Comparison of ENCODE assay signal across 7 cellular contexts in the genomic region with DNA sequence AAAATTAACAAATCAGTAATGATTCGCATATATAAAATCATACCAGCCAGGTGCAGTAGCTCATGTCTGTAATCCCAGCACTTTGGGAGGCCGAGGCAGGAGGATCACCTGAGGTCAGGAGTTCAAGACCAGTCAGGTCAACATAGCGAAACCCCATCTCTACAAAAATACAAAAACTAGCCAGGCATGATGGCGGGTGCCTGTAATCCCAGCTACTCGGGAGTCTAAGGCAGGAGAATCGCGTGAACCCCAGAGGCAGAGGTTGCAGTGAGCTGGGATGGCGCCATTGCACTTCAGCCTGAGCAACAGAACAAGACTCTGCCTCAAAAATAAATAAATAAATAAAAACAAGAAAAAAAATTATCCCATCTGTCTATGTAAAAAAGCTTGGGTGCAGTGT.
A peak's percentile ranks its signal among the peaks of the same experiment; 100 is the strongest.
DNase-seq lines count a peak whose midpoint lies in the region; ATAC-seq, FAIRE-seq and TF ChIP-seq lines count a peak whose summit lies in the region.
"Not testable (repeated sequence)": the region's sequence is repeated elsewhere in the genome, so short reads cannot be mapped to it uniquely, and the experiment has no call there.

No MANE protein-coding gene starts in this region.

- RAD21 ChIA-PET in HCT116 (lab: Charles Lee; ENCODE audit: low non-redundant PET in 1 of 2, low total read pairs in 2 of 2, uncharacterized antibody in 2 of 2, unreplicated experiment in 2 of 2), result not testable (repeated sequence)

- not testable (repeated sequence) for H2AK5ac ChIP-seq in H1 (ENCODE audit: low read depth, low read length)

- H3K14ac ChIP-seq in H1 (ENCODE audit: insufficient read length), result not testable (repeated sequence)

- not testable (repeated sequence) for H3K4me3 ChIP-seq in HCT116 (replicated peaks in 1 of 2; ENCODE audit: low read depth in 1 of 2, low read length in 2 of 2); H1 (ENCODE audit: extremely low read depth in 1 of 4, insufficient read depth in 2 of 4, low read depth in 3 of 4, low read length in 4 of 4); HepG2 (replicated peaks in 1 of 3; ENCODE audit: insufficient read depth in 1 of 3, low read depth in 2 of 3, low read length in 3 of 3); smooth muscle cell

- not testable (repeated sequence) for H2BK12ac ChIP-seq in H1 (ENCODE audit: low read depth, low read length)

- not testable (repeated sequence) for H2BK5ac ChIP-seq in H1 (ENCODE audit: low read depth, low read length)

- H2AFZ ChIP-seq in HCT116 (ENCODE audit: low read depth, low read length, poor library complexity, severe bottlenecking); H1 (ENCODE audit: low read length); HepG2 (ENCODE audit: low read length); smooth muscle cell (ENCODE audit: low read depth): not testable (repeated sequence)

- POLR2A ChIA-PET in HCT116 (lab: Charles Lee), result interaction anchor here (0.7 to 1.3 kb wide), 2 partner anchors 117 to 161 kb away, joined by 3 read pairs; no protein-coding TSS in a partner anchor
- POLR2A ChIA-PET in H1 (lab: Charles Lee; ENCODE audit: partially characterized antibody); HepG2 (lab: Yijun Ruan, JAX): not testable (repeated sequence)

- H3K4me1 ChIP-seq in HCT116 (ENCODE audit: control insufficient read depth in 1 of 2, insufficient read depth in 2 of 2, low read length in 2 of 2) (peaks cover 3 to 16% of the 10 kb centered on the region in 2 experiments; a peak in 3 of 4 replicates), HepG2 (ENCODE audit: insufficient read depth, low read length) (peaks cover 23% of the 10 kb centered on the region)
- not testable (repeated sequence) for H3K4me1 ChIP-seq in H1 (replicated peaks in 1 of 4; ENCODE audit: control insufficient read depth in 3 of 4, insufficient read depth in 4 of 4, low read length in 3 of 4); smooth muscle cell (ENCODE audit: low read depth)

- H3K18ac ChIP-seq in H1 (ENCODE audit: extremely low read depth, low read length), result not testable (repeated sequence)

- CTCF ChIA-PET in HCT116 (lab: Charles Lee) (interaction anchor here (0.8 to 2.0 kb wide), 4 partner anchors 57 to 485 kb away, joined by 3 to 6 read pairs (median 4); no protein-coding TSS in a partner anchor), H1 (lab: Charles Lee; ENCODE audit: partially characterized antibody) (interaction anchor here (0.6 to 3.2 kb wide), 12 partner anchors 27 to 531 kb away, joined by 3 to 15 read pairs (median 4); no protein-coding TSS in a partner anchor)
- CTCF ChIA-PET in HepG2 (lab: Yijun Ruan, JAX; ENCODE audit: low intra/inter-chr PET ratio, low total read pairs), result not testable (repeated sequence)

- not testable (repeated sequence) for H3K9me3 ChIP-seq in HCT116 (ENCODE audit: control insufficient read depth in 1 of 2, insufficient read depth in 1 of 2, low read depth in 1 of 2, low read length in 2 of 2); H1 (ENCODE audit: insufficient read depth in 2 of 2, low read depth in 1 of 2, low read length in 1 of 2); HepG2 (ENCODE audit: low read length); smooth muscle cell (replicated peaks; ENCODE audit: low read depth)

- FAIRE-seq in H1 (lab: Jason Lieb, UNC); HepG2 (lab: Jason Lieb, UNC): not testable (repeated sequence)

- BruUV-seq in HCT116 (replicated peaks; lab: Mats Ljungman, UMichigan); HepG2 (replicated peaks; lab: Mats Ljungman, UMichigan): not testable (repeated sequence)

- peaks cover 10% of the 10 kb centered on the region for H3K36me3 Mint-ChIP-seq in nephron (ENCODE audit: low read depth)

- DNase-seq in HCT116 (ENCODE audit: low read depth, low spot score); H1 (ENCODE audit: low read depth in 1 of 2, low spot score in 2 of 2); HepG2 (ENCODE audit: low spot score); smooth muscle cell (lab: John Stamatoyannopoulos, UW; ENCODE audit: unreplicated experiment): not testable (repeated sequence)
- DNase-seq in NCI-H2171 treated with DMSO at 0.1 percent for 48 hours (lab: John Stamatoyannopoulos, UW), result peak; percentile 16

- H4K91ac ChIP-seq in H1 (replicated peaks; ENCODE audit: insufficient read length, low read length), result not testable (repeated sequence)

- not testable (repeated sequence) for H3K4me3 Mint-ChIP-seq in nephron

- not testable (repeated sequence) for H4K20me1 ChIP-seq in HCT116 (ENCODE audit: insufficient read depth); H1 (replicated peaks in 1 of 2; ENCODE audit: control insufficient read depth in 1 of 2, insufficient read depth in 2 of 2, low read length in 2 of 2); HepG2 (ENCODE audit: insufficient read depth, low read length); smooth muscle cell (ENCODE audit: low read depth)

- not testable (repeated sequence) for H3K27me3 Mint-ChIP-seq in nephron (ENCODE audit: low read depth)

- not testable (repeated sequence) for TF ChIP-seq POLR2A in HCT116 (IDR thresholded peaks at IDR 0.05; ENCODE audit: borderline replicate concordance, extremely low read depth, insufficient read depth, insufficient read length); H1 (IDR thresholded peaks at IDR 0.05; ENCODE audit: control extremely low read depth in 1 of 2, low read depth in 2 of 2, low read length in 2 of 2); HepG2 (IDR thresholded peaks at IDR 0.05; ENCODE audit: insufficient read depth in 1 of 2, low read depth in 2 of 2, low read length in 2 of 2)

- peaks cover 15% of the 10 kb centered on the region for H3F3A ChIP-seq in smooth muscle cell (ENCODE audit: low read depth)

- H3K9ac ChIP-seq in HCT116 (ENCODE audit: low read length); H1 (replicated peaks in 1 of 4; ENCODE audit: extremely low read depth in 1 of 4, low read depth in 3 of 4, low read length in 3 of 4); HepG2 (ENCODE audit: insufficient read depth, low read depth, low read length); smooth muscle cell (ENCODE audit: low read depth): not testable (repeated sequence)

- not testable (repeated sequence) for H3K4ac ChIP-seq in H1 (replicated peaks; ENCODE audit: insufficient read length, low read depth, low read length)

- not testable (repeated sequence) for H2BK20ac ChIP-seq in H1 (ENCODE audit: low read length)

- not testable (repeated sequence) for H4K5ac ChIP-seq in H1 (ENCODE audit: insufficient read length, low read depth, low read length)

- H3K27ac ChIP-seq in HCT116 (ENCODE audit: low read depth, low read length); VCaP; H1 (ENCODE audit: low read depth, low read length); HepG2 (ENCODE audit: extremely low read length, insufficient read depth, low read length): not testable (repeated sequence)
- peak overlapping the region; percentile 22 for H3K27ac ChIP-seq in smooth muscle cell (ENCODE audit: low read depth)

- not testable (repeated sequence) for H3K9me2 ChIP-seq in HCT116 (ENCODE audit: insufficient read depth)

- not testable (repeated sequence) for TF ChIP-seq EP300 in H1 (IDR thresholded peaks at IDR 0.05; ENCODE audit: borderline replicate concordance in 1 of 2, low read depth in 2 of 2, low read length in 2 of 2); HepG2 (IDR thresholded peaks at IDR 0.05; ENCODE audit: low read depth in 2 of 2, low read length in 2 of 2); HepG2 (CRISPR knock-in tag; IDR thresholded peaks at IDR 0.05; ENCODE audit: borderline replicate concordance)

- peak overlapping the region; percentile 31 to 58 (median 46) for H3K27ac Mint-ChIP-seq in nephron

- H3K36me3 ChIP-seq in HCT116 (ENCODE audit: control insufficient read depth in 1 of 2, insufficient read depth in 2 of 2, low read length in 2 of 2); H1 (ENCODE audit: control insufficient read depth in 2 of 4, insufficient read depth in 4 of 4, low read length in 3 of 4); HepG2 (replicated peaks in 1 of 2; ENCODE audit: control insufficient read depth in 1 of 2, insufficient read depth in 2 of 2, low read length in 2 of 2); smooth muscle cell (ENCODE audit: low read depth): not testable (repeated sequence)

- H3K4me2 ChIP-seq in HCT116 (ENCODE audit: low read length); H1 (ENCODE audit: insufficient read depth in 1 of 2, low read depth in 2 of 2, low read length in 2 of 2); HepG2 (ENCODE audit: low read depth, low read length): not testable (repeated sequence)
- peak overlapping the region; percentile 40 for H3K4me2 ChIP-seq in smooth muscle cell

- in situ Hi-C loops in HepG2 (cut with HindIII; ENCODE audit: extremely low pct_ligation_motif_present, low pct_unique_long_range_greater_than_20kb), result not testable (repeated sequence)

- intact Hi-C loops in HCT116 (cut with micrococcal nuclease); HepG2 (cut with micrococcal nuclease; ENCODE audit: unreplicated experiment): not testable (repeated sequence)

- not testable (repeated sequence) for H3K23ac ChIP-seq in H1 (ENCODE audit: insufficient read length)

- not testable (repeated sequence) for H3K9me3 Mint-ChIP-seq in nephron

- not testable (repeated sequence) for H4K8ac ChIP-seq in H1 (ENCODE audit: extremely low read depth, insufficient read depth, low read length)

- H3K27me3 ChIP-seq in HCT116 (ENCODE audit: insufficient read depth, low read length); H1 (replicated peaks in 1 of 4; ENCODE audit: control insufficient read depth in 3 of 4, extremely low read depth in 1 of 4, insufficient read depth in 3 of 4, low read length in 3 of 4); HepG2 (ENCODE audit: control insufficient read depth in 1 of 2, insufficient read depth in 2 of 2, low read length in 2 of 2); smooth muscle cell (ENCODE audit: low read depth): not testable (repeated sequence)

- H3K56ac ChIP-seq in H1 (replicated peaks; ENCODE audit: insufficient read length, low read depth, low read length), result not testable (repeated sequence)

- ATAC-seq in HCT116, HepG2: not testable (repeated sequence)

- H2BK15ac ChIP-seq in H1 (ENCODE audit: low read length), result not testable (repeated sequence)

- not testable (repeated sequence) for H3K79me2 ChIP-seq in HCT116 (ENCODE audit: insufficient read depth, low read length); H1 (ENCODE audit: control insufficient read depth in 1 of 2, insufficient read depth in 2 of 2, low read length in 2 of 2); HepG2 (ENCODE audit: insufficient read depth, low read length); smooth muscle cell (ENCODE audit: low read depth)

- TF ChIP-seq RAD21 in HCT116 (IDR thresholded peaks at IDR 0.05; ENCODE audit: low read depth), result peak; percentile 46
- TF ChIP-seq RAD21 in H1 (IDR thresholded peaks at IDR 0.05 in 1 of 2, conservative IDR thresholded peaks at IDR 0.05 in 1 of 2; ENCODE audit: low read depth in 2 of 2, low read length in 2 of 2), result peak; percentile 29 to 44; a peak in 3 of 4 replicates
- TF ChIP-seq RAD21 in HepG2 (CRISPR knock-in tag; IDR thresholded peaks at IDR 0.05), result not testable (repeated sequence)

- H3K79me1 ChIP-seq in H1 (ENCODE audit: low read depth, low read length), result not testable (repeated sequence)

- WGBS in H1 (ENCODE audit: extremely low coverage in 1 of 2, insufficient coverage in 1 of 2, insufficient read length in 1 of 2, insufficient replicate concordance in 2 of 2, low coverage in 1 of 2, low lambda C conversion rate in 2 of 2, missing lambda C conversion rate in 1 of 2), 2 experiments, result 97% methylated on average over 8 of the region's 8 CpGs; no CpG with 5 or more reads in 1 of the 2 experiments
- 95% methylated on average over 8 of the region's 8 CpGs for WGBS in HepG2 (ENCODE audit: low lambda C conversion rate)
- 88% methylated on average over 8 of the region's 8 CpGs for WGBS in smooth muscle cell (ENCODE audit: low lambda C conversion rate)

- TF ChIP-seq CTCF in HCT116 (IDR thresholded peaks at IDR 0.05 in 2 of 3, conservative IDR thresholded peaks at IDR 0.05 in 1 of 3; ENCODE audit: borderline replicate concordance in 1 of 3, insufficient read depth in 1 of 3, low read depth in 2 of 3, low read length in 2 of 3) (0 out of 6 replicates have a peak, but pooled peaks of 1 of the 3 experiments have one; percentile 14), VCaP (conservative IDR thresholded peaks at IDR 0.05) (peak; percentile 19), H1 (IDR thresholded peaks at IDR 0.05; ENCODE audit: control extremely low read depth in 1 of 3, insufficient read depth in 1 of 3, low read depth in 1 of 3, low read length in 3 of 3) (peak in 1 of 3 experiments; percentile 8; a peak in 1 of 4 replicates)
- not testable (repeated sequence) for TF ChIP-seq CTCF in HepG2 (CRISPR knock-in tag; IDR thresholded peaks at IDR 0.05); nephron (IDR thresholded peaks at IDR 0.05; ENCODE audit: unreplicated experiment in 3 of 3); smooth muscle cell (IDR thresholded peaks at IDR 0.05; ENCODE audit: borderline replicate concordance, insufficient read depth, poor library complexity, severe bottlenecking)

- not testable (repeated sequence) for H3K4me1 Mint-ChIP-seq in nephron

- H3K23me2 ChIP-seq in H1 (ENCODE audit: low read depth, low read length), result not testable (repeated sequence)

- not testable (repeated sequence) for H2BK120ac ChIP-seq in H1 (replicated peaks; ENCODE audit: low read depth, low read length)
